Comparison of ENCODE assay signal across 9 cellular contexts in the genomic region with DNA sequence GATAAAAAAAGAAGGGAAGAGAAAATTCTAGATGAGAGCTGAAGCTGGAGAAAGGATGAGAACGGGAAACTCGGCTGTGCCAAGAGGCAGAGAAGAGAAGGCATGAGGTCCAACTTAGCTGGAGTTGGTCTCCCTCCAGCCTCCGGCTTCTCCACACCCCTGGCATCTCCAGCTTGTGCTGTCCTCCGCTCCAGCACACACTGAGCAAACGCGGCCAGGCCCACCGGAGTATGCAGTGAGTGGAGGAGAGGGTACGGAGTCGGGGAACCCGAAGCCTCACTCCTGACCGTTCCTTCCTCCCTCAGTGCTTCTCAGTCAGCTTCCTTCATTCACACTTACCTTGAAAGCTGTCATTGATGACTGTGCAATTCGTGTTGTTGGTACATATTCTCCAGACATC.
"Had no signal": no experiment of that assay in that cellular context is flagged by ENCODE, and none has a peak within 500 bp of the region (broad histone marks: within the 10 kb centered on the region; RNA-seq: fewer than 3 reads in every experiment).

No MANE protein-coding gene starts in this region.

- DNase-seq: HFFc6, IMR-90, KBM-7 had no signal

- H3K27ac Mint-ChIP-seq: GM23338, HFFc6 had no signal

- H3K4me3 ChIP-seq: GM23338, HAP-1 had no signal

- H3K4me3 Mint-ChIP-seq: GM23338, HFFc6 had no signal

- FAIRE-seq: H1, H54 had no signal

- H3K9me3 ChIP-seq: HAP-1 had no signal

- H2AFZ ChIP-seq: GM23338 had no signal

- H3K4me1 Mint-ChIP-seq: GM23338 had no signal

- ATAC-seq: GM23338, HCT116 had no signal

- H3K27ac ChIP-seq: HL-60 had no signal

- H3K4me1 ChIP-seq: HAP-1 had no signal

- H3K4me2 ChIP-seq: GM23338 had no signal
